Comparison of ENCODE assay signal across 15 cellular contexts in the genomic region with DNA sequence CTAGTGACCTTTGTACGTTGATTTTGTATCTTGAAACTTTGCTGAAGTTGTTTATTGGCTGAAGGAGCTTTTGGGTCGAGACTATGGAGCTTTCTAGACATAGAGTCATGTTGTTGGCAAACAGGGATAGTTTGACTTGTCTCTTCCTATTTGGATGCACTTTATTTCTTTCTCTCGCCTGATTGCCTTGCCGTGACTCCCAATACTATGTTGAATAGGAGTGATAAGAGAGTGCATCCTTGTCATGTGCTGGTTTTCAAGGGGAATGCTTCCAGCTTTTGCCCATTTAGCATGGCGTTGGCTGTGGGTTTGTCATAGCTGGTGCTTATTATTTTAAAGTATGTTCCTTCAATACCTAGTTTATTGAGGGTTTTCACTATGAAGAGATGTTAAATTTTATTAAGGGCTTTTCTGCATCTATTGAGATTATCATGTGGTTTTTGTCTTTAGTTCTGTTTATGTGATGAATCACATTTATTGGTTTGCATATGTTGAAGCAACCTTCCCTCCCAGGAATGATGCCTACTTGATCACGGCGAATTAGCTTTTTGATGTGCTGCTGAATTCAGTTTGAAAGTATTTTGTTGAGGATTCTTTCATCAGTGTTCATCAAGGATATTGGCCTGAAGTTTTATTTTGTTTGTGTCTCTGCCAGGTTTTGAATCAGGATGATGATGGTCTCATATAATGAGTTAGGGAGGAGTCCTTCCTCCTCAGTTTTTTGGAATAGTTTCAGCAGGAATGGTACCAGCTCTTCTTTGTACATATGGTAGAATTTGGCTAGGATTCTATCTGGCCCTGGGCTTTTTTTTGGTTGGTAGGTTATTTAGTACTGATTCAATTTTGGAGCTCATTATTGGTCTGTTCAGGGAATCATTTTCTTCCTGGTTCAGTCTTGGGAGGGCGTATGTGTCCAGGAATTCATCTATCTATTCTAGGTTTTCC.
DNase-seq lines count a peak whose midpoint lies in the region; ATAC-seq, FAIRE-seq and TF ChIP-seq lines count a peak whose summit lies in the region.
"Had no signal": no experiment of that assay in that cellular context is flagged by ENCODE, and none has a peak within 500 bp of the region (broad histone marks: within the 10 kb centered on the region; RNA-seq: fewer than 3 reads in every experiment).

No MANE protein-coding gene starts in this region.

- FAIRE-seq in D721Med (lab: Jason Lieb, UNC) = no peak

- ATAC-seq in HG03342 (IDR thresholded peaks at IDR 0.05; ENCODE audit: unreplicated experiment) = no peak
- ATAC-seq: activated CD4-positive, CD25-positive, alpha-beta regulatory T cell treated with anti-CD3 and anti-CD28 coated beads, Interleukin-2, amount 50 U/mL, for 24 hours; esophagus mucosa had no signal

- in situ Hi-C loops in Caki2 (cut with HindIII; ENCODE audit: low pct_unique_long_range_greater_than_20kb, low sequenced_read_pairs) = no loop called here

- no peak for TF ChIP-seq CTCF in choroid plexus epithelial cell (conservative IDR thresholded peaks at IDR 0.05; ENCODE audit: low read depth, low read length)
- TF ChIP-seq CTCF in D721Med (IDR thresholded peaks at IDR 0.05; ENCODE audit: insufficient read depth, missing control alignments) = no peak

- no peak overlapping the region for H3K4me3 ChIP-seq in choroid plexus epithelial cell (ENCODE audit: low read depth, low read length)
- H3K4me3 ChIP-seq: BLaER1 treated with 17β-estradiol and CSF1 and Interleukin-3, amounts not matched to agents 10 nM and 100 nM; transverse colon had no signal

- DNase-seq in Caki2 (ENCODE audit: low read depth) (peak; percentile 71), M059J (ENCODE audit: low read depth) (peak; percentile 94), choroid plexus epithelial cell (ENCODE audit: low read depth) (peak; percentile 65), lung microvascular endothelial cell (ENCODE audit: low read depth in 2 of 2) (peak; percentile 17 to 34), SHP77 (lab: John Stamatoyannopoulos, UW) (no peak), D721Med (ENCODE audit: insufficient read length, low spot score) (no peak)
- DNase-seq in stimulated activated CD4-positive, alpha-beta T cell treated with anti-CD3 and anti-CD28 coated beads, Interleukin-2, amount 100 ng/mL, for 48 hours = no peak
- DNase-seq: activated CD8-positive, alpha-beta memory T cell treated with anti-CD3 and anti-CD28 coated beads, Interleukin-2, amount 50 U/mL, for 4 hours; occipital lobe; stimulated activated CD4-positive, alpha-beta T cell treated with anti-CD3 and anti-CD28 coated beads, Interleukin-15, amount 100 ng/mL, for 24 hours; transverse colon had no signal

Comparison
In these comparisons a context has a peak if more than half of its experiments do, and no peak if none do; other contexts are left out.
1. DNase-seq: peak in Caki2 (single experiment), M059J (single experiment), choroid plexus epithelial cell (single experiment) and lung microvascular endothelial cell (2 of 2); none in stimulated activated CD4-positive, alpha-beta T cell treated with anti-CD3 and anti-CD28 coated beads, Interleukin-2, amount 100 ng/mL, for 48 hours (0 of 2), SHP77 (0 of 2) and D721Med (single experiment).